1 cellular context compared by ENCODE assay signal in genomic region chr1:52702886-52703787, GRCh38.
TF ChIP-seq lines count a peak whose summit lies in the region.

No MANE protein-coding gene starts in this region.

TF ChIP-seq in K562, 482 proteins besides CTCF, POLR2A, EP300 and RAD21 (continued from another document and continues in another):
- TF ChIP-seq, protein P1, sequence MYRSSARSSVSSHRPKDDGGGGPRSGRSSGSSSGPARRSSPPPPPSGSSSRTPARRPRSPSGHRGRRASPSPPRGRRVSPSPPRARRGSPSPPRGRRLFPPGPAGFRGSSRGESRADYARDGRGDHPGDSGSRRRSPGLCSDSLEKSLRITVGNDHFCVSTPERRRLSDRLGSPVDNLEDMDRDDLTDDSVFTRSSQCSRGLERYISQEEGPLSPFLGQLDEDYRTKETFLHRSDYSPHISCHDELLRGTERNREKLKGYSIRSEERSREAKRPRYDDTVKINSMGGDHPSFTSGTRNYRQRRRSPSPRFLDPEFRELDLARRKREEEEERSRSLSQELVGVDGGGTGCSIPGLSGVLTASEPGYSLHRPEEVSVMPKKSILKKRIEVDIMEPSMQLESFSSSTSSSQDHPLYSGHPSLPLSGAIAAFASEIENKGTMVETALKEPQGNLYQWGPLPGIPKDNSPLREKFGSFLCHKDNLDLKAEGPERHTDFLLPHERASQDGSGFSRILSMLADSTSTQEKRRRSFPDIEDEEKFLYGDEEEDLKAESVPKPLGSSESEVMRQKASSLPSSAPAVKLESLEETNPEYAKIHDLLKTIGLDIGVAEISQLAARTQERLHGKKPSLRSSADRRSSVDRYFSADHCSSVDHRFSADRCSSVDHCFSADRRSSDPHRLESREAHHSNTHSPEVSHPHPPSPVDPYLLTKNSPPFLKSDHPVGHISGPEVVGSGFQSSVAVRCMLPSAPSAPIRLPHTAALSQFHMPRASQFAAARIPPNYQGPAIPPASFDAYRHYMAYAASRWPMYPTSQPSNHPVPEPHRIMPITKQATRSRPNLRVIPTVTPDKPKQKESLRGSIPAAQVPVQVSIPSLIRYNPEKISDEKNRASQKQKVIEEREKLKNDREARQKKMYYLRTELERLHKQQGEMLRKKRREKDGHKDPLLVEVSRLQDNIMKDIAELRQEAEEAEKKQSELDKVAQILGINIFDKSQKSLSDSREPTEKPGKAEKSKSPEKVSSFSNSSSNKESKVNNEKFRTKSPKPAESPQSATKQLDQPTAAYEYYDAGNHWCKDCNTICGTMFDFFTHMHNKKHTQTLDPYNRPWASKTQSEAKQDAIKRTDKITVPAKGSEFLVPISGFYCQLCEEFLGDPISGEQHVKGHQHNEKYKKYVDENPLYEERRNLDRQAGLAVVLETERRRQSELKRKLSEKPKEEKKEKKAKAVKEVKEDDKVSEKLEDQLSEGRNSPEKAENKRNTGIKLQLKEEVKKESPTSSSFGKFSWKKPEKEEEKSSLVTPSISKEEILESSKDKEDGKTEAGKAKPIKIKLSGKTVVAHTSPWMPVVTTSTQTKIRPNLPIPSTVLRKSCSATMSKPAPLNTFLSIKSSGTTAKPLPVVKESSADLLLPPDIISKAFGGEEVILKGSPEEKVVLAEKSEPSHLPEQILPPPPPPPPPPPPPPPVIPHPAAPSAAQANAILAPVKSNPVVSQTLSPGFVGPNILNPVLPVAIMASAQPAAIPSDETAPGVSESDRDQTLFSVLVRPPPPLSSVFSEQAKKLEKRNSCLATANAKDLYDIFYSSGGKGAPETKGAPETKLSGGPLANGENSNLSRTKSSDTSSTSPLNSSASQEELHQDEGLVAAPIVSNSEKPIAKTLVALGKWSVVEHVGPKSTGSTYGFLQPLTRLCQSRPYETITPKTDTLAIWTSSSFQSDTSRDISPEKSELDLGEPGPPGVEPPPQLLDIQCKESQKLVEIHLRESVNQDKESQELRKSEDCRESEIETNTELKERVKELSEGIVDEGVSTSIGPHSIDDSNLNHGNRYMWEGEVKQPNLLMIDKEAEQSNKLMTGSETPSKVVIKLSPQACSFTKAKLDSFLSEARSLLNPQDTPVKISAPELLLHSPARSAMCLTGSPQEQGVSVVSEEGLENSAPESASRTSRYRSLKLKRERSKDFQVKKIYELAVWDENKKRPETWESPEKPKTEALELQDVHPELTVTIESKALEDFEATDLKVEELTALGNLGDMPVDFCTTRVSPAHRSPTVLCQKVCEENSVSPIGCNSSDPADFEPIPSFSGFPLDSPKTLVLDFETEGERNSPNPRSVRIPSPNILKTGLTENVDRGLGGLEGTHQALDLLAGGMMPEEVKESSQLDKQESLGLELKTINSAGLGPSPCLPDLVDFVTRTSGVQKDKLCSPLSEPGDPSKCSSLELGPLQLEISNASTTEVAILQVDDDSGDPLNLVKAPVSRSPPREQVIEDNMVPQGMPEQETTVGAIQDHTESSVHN (IDR thresholded peaks at IDR 0.05; ENCODE audit: borderline replicate concordance in 1 of 2, low read depth in 1 of 2), result peak in 1 of 2 experiments; percentile 91; a peak in 2 of 4 replicates
- TF ChIP-seq SMARCE1 (IDR thresholded peaks at IDR 0.05) (0 out of 2 replicates have a peak, but pooled peaks have one; percentile 38), NCOA1 (IDR thresholded peaks at IDR 0.05; ENCODE audit: low read depth) (no peak), UBTF (IDR thresholded peaks at IDR 0.05; ENCODE audit: borderline replicate concordance in 1 of 2, low read depth in 2 of 2, low read length in 2 of 2) (0 out of 4 replicates have a peak, but pooled peaks of 1 of the 2 experiments have one; percentile 22), ZBTB11 (CRISPR knock-in tag; IDR thresholded peaks at IDR 0.05) (peak in 1 of 3 experiments; percentile 14; a peak in 1 of 6 replicates), NEUROD1 (IDR thresholded peaks at IDR 0.05; ENCODE audit: borderline replicate concordance, low read depth, low read length, partially characterized antibody) (peak; percentile 66), KAT7 (CRISPR knock-in tag; IDR thresholded peaks at IDR 0.05; ENCODE audit: borderline replicate concordance) (peak; percentile 86; the same call in 1 of the 2 replicates), SRF (CRISPR knock-in tag; IDR thresholded peaks at IDR 0.05) (0 out of 4 replicates have a peak, but pooled peaks of 1 of the 2 experiments have one; percentile 11), FOXA3 (CRISPR knock-in tag; conservative IDR thresholded peaks at IDR 0.05 in 1 of 2, IDR thresholded peaks at IDR 0.05 in 1 of 2) (peak in 1 of 2 experiments; percentile 49; a peak in 1 of 4 replicates), ZNF584 (CRISPR knock-in tag; IDR thresholded peaks at IDR 0.05; ENCODE audit: low read depth) (peak; percentile 79), SP1 (CRISPR knock-in tag; IDR thresholded peaks at IDR 0.05) (peak; percentile 79), HNRNPK (IDR thresholded peaks at IDR 0.05; ENCODE audit: low read depth, low read length, poor library complexity, severe bottlenecking) (no peak), LCOR (CRISPR knock-in tag; IDR thresholded peaks at IDR 0.05) (peak; percentile 53; the same call in 1 of the 2 replicates), E2F4 (CRISPR knock-in tag; IDR thresholded peaks at IDR 0.05; ENCODE audit: low read depth) (peak; percentile 82), RNF2 (IDR thresholded peaks at IDR 0.05) (peak; percentile 85; the same call in 1 of the 2 replicates), BACH1 (tag; IDR thresholded peaks at IDR 0.05) (no peak), EP400 (IDR thresholded peaks at IDR 0.05) (peak; percentile 96), ZNF592 (IDR thresholded peaks at IDR 0.05) (peak; percentile 93), HIVEP1 (CRISPR knock-in tag; IDR thresholded peaks at IDR 0.05) (no peak), C11orf30 (IDR thresholded peaks at IDR 0.05; ENCODE audit: low read depth) (0 out of 2 replicates have a peak, but pooled peaks have one; percentile 26), NFYB (IDR thresholded peaks at IDR 0.05; ENCODE audit: extremely low read depth, insufficient read length) (peak; percentile 96), SRSF7 (optimal IDR thresholded peaks at IDR 0.05; ENCODE audit: low read depth, low read length) (no peak), ZNF785 (CRISPR knock-in tag; IDR thresholded peaks at IDR 0.05) (no peak), ARNT (IDR thresholded peaks at IDR 0.05) (peak in 1 of 2 experiments; percentile 50; a peak in 1 of 4 replicates), TRIM24 (IDR thresholded peaks at IDR 0.05) (peak; percentile 23 to 40; a peak in 1 of 4 replicates), GABPB2 (CRISPR knock-in tag; conservative IDR thresholded peaks at IDR 0.05) (no peak), HCFC1 (IDR thresholded peaks at IDR 0.05; ENCODE audit: low read depth, low read length) (no peak; the same call in 1 of the 2 replicates)
- TF ChIP-seq, protein P2, sequence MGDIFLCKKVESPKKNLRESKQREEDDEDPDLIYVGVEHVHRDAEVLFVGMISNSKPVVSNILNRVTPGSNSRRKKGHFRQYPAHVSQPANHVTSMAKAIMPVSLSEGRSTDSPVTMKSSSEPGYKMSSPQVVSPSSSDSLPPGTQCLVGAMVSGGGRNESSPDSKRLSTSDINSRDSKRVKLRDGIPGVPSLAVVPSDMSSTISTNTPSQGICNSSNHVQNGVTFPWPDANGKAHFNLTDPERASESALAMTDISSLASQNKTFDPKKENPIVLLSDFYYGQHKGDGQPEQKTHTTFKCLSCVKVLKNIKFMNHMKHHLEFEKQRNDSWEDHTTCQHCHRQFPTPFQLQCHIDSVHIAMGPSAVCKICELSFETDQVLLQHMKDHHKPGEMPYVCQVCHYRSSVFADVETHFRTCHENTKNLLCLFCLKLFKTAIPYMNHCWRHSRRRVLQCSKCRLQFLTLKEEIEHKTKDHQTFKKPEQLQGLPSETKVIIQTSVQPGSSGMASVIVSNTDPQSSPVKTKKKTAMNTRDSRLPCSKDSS (IDR thresholded peaks at IDR 0.05; ENCODE audit: low read depth, partially characterized antibody), result no peak
- TF ChIP-seq, protein P3, sequence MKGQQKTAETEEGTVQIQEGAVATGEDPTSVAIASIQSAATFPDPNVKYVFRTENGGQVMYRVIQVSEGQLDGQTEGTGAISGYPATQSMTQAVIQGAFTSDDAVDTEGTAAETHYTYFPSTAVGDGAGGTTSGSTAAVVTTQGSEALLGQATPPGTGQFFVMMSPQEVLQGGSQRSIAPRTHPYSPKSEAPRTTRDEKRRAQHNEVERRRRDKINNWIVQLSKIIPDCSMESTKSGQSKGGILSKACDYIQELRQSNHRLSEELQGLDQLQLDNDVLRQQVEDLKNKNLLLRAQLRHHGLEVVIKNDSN (CRISPR knock-in tag; IDR thresholded peaks at IDR 0.05), result peak; percentile 98
- TF ChIP-seq, protein P4, sequence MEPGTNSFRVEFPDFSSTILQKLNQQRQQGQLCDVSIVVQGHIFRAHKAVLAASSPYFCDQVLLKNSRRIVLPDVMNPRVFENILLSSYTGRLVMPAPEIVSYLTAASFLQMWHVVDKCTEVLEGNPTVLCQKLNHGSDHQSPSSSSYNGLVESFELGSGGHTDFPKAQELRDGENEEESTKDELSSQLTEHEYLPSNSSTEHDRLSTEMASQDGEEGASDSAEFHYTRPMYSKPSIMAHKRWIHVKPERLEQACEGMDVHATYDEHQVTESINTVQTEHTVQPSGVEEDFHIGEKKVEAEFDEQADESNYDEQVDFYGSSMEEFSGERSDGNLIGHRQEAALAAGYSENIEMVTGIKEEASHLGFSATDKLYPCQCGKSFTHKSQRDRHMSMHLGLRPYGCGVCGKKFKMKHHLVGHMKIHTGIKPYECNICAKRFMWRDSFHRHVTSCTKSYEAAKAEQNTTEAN (CRISPR knock-in tag; IDR thresholded peaks at IDR 0.05), result 0 out of 2 replicates have a peak, but pooled peaks have one; percentile 28
